ENCODE assay signal across 8 cellular contexts in genomic region chr20:19784511-19785172, GRCh38. TPM values are rescaled to one million over a fixed set of nuclear protein-coding genes. Genes with fewer than 3 reads are reported as not detected.
DNase-seq lines count a peak whose midpoint lies in the region; ATAC-seq and TF ChIP-seq lines count a peak whose summit lies in the region.

No MANE protein-coding gene starts in this region.

- WGBS in upper lobe of left lung, 2 donors, result 13 to 20% methylated on average over 11 of the region's 11 CpGs

- H3K9me3 ChIP-seq in upper lobe of left lung, result no peaks in the 10 kb centered on the region

- no peak for TF ChIP-seq EP300 in upper lobe of left lung (IDR thresholded peaks at IDR 0.05)

- in situ Hi-C loops in GM13977 (cut with MboI; ENCODE audit: low pct_unique_long_range_greater_than_20kb, low sequenced_read_pairs, unreplicated experiment), result loop anchor here (10.0 kb wide), 1 partner anchor 210 kb away; no protein-coding TSS in a partner anchor

- no peak overlapping the region for H3K4me3 ChIP-seq in upper lobe of left lung

- peaks cover 34 to 42% (median 37%) of the 10 kb centered on the region in 4 donors for H3K4me1 ChIP-seq in upper lobe of left lung

- H3K36me3 ChIP-seq in upper lobe of left lung, result no peaks in the 10 kb centered on the region

- peak overlapping the region; percentile 9 to 78 (median 66) for H3K27ac ChIP-seq in upper lobe of left lung

- TF ChIP-seq POLR2A in erythroblast (IDR thresholded peaks at IDR 0.05; ENCODE audit: low read length), result no peak
- no peak for TF ChIP-seq POLR2A in upper lobe of left lung (IDR thresholded peaks at IDR 0.05)

- TF ChIP-seq CTCF in GM13977 (IDR thresholded peaks at IDR 0.05; ENCODE audit: extremely low read depth, insufficient read depth, missing control alignments), result peak; percentile 67
- peak; percentile 67 to 81 (median 78) for TF ChIP-seq CTCF in upper lobe of left lung (IDR thresholded peaks at IDR 0.05)

- ATAC-seq in upper lobe of left lung (ENCODE audit: low FRiP score in 2 of 2) (peak; percentile 90 to 91), HG03135 (IDR thresholded peaks at IDR 0.05; ENCODE audit: unreplicated experiment) (no peak)

- no peaks in the 10 kb centered on the region for H3K27me3 ChIP-seq in upper lobe of left lung

- DNase-seq in AML-193 (lab: John Stamatoyannopoulos, UW) (peak; percentile 44 to 53), GM13977 (ENCODE audit: low spot score) (peak; percentile 55), NCI-H146 (lab: John Stamatoyannopoulos, UW) (peak; percentile 88), SW480 (ENCODE audit: low spot score) (peak; percentile 91), erythroblast (lab: John Stamatoyannopoulos, UW) (peak; percentile 32 to 63), mucosa of gallbladder (ENCODE audit: low spot score) (peak; percentile 58), upper lobe of left lung (peak; percentile 53 to 85)

RNA-seq across cellular contexts. Expression of gene RIN2, which starts 26.6 kb away (rescaled TPM):
- 88.7 TPM for total RNA-seq in mucosa of gallbladder
- total RNA-seq in upper lobe of left lung, result 100 to 1,000 TPM in 5 of 6 donors, 10 to 100 TPM in 1; 89.5 to 149 (median 109) TPM
